Comparison of ENCODE assay signal across 1 cellular context in the genomic region with DNA sequence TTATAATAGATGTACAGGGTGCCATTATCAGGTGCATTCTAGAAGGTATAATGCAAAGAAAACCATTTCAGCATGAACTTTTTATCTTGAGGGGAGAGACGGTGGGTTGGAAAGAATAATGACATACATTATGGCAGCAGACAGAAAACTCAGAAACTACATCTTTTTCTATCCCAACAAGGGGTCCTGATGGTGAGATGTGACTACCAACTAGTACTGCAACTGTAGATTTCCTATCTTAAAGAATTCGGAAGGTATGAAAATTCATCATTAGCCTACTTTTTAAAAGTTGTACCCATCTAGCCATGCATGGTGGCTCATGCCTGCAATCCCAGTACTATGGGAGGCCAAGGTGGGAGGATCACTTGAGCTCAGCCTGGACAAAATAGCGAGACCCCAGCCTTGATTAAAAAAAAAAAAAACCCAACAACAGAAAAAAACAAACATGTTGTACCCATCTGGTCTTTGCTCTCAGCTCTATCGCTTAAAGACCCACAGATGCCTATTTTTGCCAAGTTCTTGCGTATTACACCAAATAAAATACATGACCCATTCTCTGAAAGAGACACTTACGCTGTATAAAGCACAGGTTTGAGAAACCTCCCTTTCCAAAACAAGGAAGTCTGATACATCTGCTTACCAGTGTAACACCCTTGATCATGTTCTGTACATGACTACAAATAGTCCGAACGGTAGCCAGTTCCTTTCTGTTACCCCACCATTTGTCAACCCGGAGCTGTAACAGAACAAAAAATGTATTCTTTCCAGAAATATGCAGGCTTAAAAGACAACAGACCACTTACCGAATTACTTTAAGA.
A peak's percentile ranks its signal among the peaks of the same experiment; 100 is the strongest.
TF ChIP-seq lines count a peak whose summit lies in the region.

No MANE protein-coding gene starts in this region.

TF ChIP-seq in K562, 482 proteins besides CTCF, POLR2A, EP300 and RAD21:
- TF ChIP-seq KDM5B (IDR thresholded peaks at IDR 0.05; ENCODE audit: insufficient replicate concordance, low read depth, low read length) (no peak), ILF3 (IDR thresholded peaks at IDR 0.05; ENCODE audit: borderline replicate concordance) (0 out of 2 replicates have a peak, but pooled peaks have one; percentile 37), ZNF445 (CRISPR knock-in tag; IDR thresholded peaks at IDR 0.05; ENCODE audit: low read depth) (no peak), RBM25 (IDR thresholded peaks at IDR 0.05; ENCODE audit: low read depth, low read length, severe bottlenecking) (peak; percentile 14), ZNF77 (CRISPR knock-in tag; IDR thresholded peaks at IDR 0.05) (no peak), MNT (conservative IDR thresholded peaks at IDR 0.05) (peak in 1 of 2 experiments; percentile 21; a peak in 1 of 4 replicates), FIP1L1 (IDR thresholded peaks at IDR 0.05; ENCODE audit: low read depth, low read length, poor library complexity, severe bottlenecking) (no peak), TCFL5 (CRISPR knock-in tag; conservative IDR thresholded peaks at IDR 0.05) (no peak), COPS2 (conservative IDR thresholded peaks at IDR 0.05) (no peak), NFE2 (IDR thresholded peaks at IDR 0.05; ENCODE audit: low read depth) (no peak), RBFOX2 (IDR thresholded peaks at IDR 0.05; ENCODE audit: low read depth, low read length) (peak; percentile 71), SPI1 (IDR thresholded peaks at IDR 0.05; ENCODE audit: borderline replicate concordance, low read depth, low read length) (peak; percentile 19; the same call in 1 of the 2 replicates), CHD1 (IDR thresholded peaks at IDR 0.05; ENCODE audit: low read length) (peak; percentile 11), SMARCC2 (IDR thresholded peaks at IDR 0.05; ENCODE audit: low read depth) (no peak), IRF9 (tag; IDR thresholded peaks at IDR 0.05) (0 out of 2 replicates have a peak, but pooled peaks have one; percentile 20), ZNF121 (CRISPR knock-in tag; conservative IDR thresholded peaks at IDR 0.05) (peak; percentile 80), SIX5 (IDR thresholded peaks at IDR 0.05; ENCODE audit: borderline replicate concordance in 1 of 2, insufficient read depth in 1 of 2, low read depth in 1 of 2, low read length in 2 of 2) (no peak), ZNF766 (CRISPR knock-in tag; conservative IDR thresholded peaks at IDR 0.05) (peak; percentile 40; the same call in 1 of the 2 replicates)
